ENCODE assay signal across 20 cellular contexts in the genomic region with DNA sequence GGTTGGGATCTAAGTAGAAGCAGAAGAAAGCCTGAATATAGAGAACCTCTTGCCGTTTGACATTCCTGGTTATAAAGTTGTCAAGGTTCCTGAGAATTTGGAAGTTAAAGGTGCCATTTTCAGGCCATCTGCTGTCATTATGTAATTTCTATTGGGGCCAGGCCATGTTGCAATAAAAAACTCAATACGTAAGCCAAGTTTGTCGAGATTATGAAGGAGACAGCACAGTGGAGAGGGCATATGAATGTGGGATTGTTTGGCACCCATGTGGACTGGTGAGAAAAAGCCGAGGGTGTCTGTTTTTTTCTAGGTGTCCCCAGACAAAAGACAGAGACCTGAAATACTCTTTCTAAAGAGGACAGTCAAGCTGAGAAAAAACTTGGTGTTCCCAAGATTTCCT. TPM values are rescaled to one million over a fixed set of nuclear protein-coding genes. Genes with fewer than 3 reads are reported as not detected.
DNase-seq lines count a peak whose midpoint lies in the region; ATAC-seq, FAIRE-seq and TF ChIP-seq lines count a peak whose summit lies in the region.
"Had no signal": no experiment of that assay in that cellular context is flagged by ENCODE, and none has a peak within 500 bp of the region (broad histone marks: within the 10 kb centered on the region; RNA-seq: fewer than 3 reads in every experiment).

No MANE protein-coding gene starts in this region.

- no peak for ATAC-seq in HepG2
- ATAC-seq in left lobe of liver: peak; percentile 69

- H3K4me3 ChIP-seq in liver (ENCODE audit: low read depth in 1 of 3, low read length in 3 of 3) (no peak overlapping the region), HepG2 (replicated peaks in 1 of 3; ENCODE audit: insufficient read depth in 1 of 3, low read depth in 2 of 3, low read length in 3 of 3) (no peak overlapping the region)
- H3K4me3 ChIP-seq: BLaER1, GM23248, HAP-1 had no signal

- no peaks in the 10 kb centered on the region for H3K79me2 ChIP-seq in HepG2 (ENCODE audit: insufficient read depth, low read length)

- no TSS peak for BruUV-seq in HepG2 (replicated peaks; lab: Mats Ljungman, UMichigan)

- no peaks in the 10 kb centered on the region for H3K27me3 ChIP-seq in liver (ENCODE audit: control insufficient read depth in 4 of 4, insufficient read depth in 4 of 4, low read length in 3 of 4)
- H3K27me3 ChIP-seq in HepG2 (ENCODE audit: control insufficient read depth in 1 of 2, insufficient read depth in 2 of 2, low read length in 2 of 2): no peaks in the 10 kb centered on the region
- H3K27me3 ChIP-seq: BLaER1 had no signal

- no peak for TF ChIP-seq POLR2A in HepG2 (IDR thresholded peaks at IDR 0.05; ENCODE audit: insufficient read depth in 1 of 2, low read depth in 2 of 2, low read length in 2 of 2)

- intact Hi-C loops in HepG2 (cut with micrococcal nuclease; ENCODE audit: unreplicated experiment): no loop called here

- DNase-seq in HepG2 (ENCODE audit: low spot score): no peak
- no peak for DNase-seq in left lobe of liver (ENCODE audit: low spot score)
- DNase-seq in superior temporal gyrus (ENCODE audit: extremely low spot score): peak; percentile 34
- no peak for DNase-seq in DMS153 (lab: John Stamatoyannopoulos, UW)
- no peak for DNase-seq in RPMI8226
- no peak for DNase-seq in DMS 273 treated with DMSO at 0.1 percent for 48 hours (lab: John Stamatoyannopoulos, UW)
- DNase-seq: 8988T; Calu3; CD4-positive, alpha-beta memory T cell; GDM1; GM23248 had no signal

- CTCF ChIA-PET in HepG2 (lab: Yijun Ruan, JAX; ENCODE audit: low intra/inter-chr PET ratio, low total read pairs): no interaction called here

- H2AFZ ChIP-seq in HepG2 (ENCODE audit: low read length): no peak overlapping the region
- H2AFZ ChIP-seq: GM23248 had no signal

- no peaks in the 10 kb centered on the region for H4K20me1 ChIP-seq in HepG2 (ENCODE audit: insufficient read depth, low read length)
- H4K20me1 ChIP-seq: BLaER1 had no signal

- 43% methylated on average over 4 of the region's 4 CpGs for WGBS in liver
- 15% methylated on average over 4 of the region's 4 CpGs for WGBS in HepG2 (ENCODE audit: low lambda C conversion rate)

- no peak overlapping the region for H3K4me2 ChIP-seq in HepG2 (ENCODE audit: low read depth, low read length)
- H3K4me2 ChIP-seq: BLaER1 had no signal

- H3K36me3 ChIP-seq in liver (ENCODE audit: control insufficient read depth in 4 of 4, insufficient read depth in 3 of 4, low read depth in 1 of 4, low read length in 3 of 4) (no peaks in the 10 kb centered on the region), HepG2 (replicated peaks in 1 of 2; ENCODE audit: control insufficient read depth in 1 of 2, insufficient read depth in 2 of 2, low read length in 2 of 2) (no peaks in the 10 kb centered on the region)
- H3K36me3 ChIP-seq: BLaER1, HAP-1 had no signal

- POLR2A ChIA-PET in HepG2 (lab: Yijun Ruan, JAX): no interaction called here

- H3K27ac ChIP-seq in liver (ENCODE audit: low read depth in 1 of 2, low read length in 2 of 2) (no peak overlapping the region), HepG2 (ENCODE audit: extremely low read length, insufficient read depth, low read length) (no peak overlapping the region)
- H3K27ac ChIP-seq: BLaER1, GM23248 had no signal

- TF ChIP-seq CTCF in liver (IDR thresholded peaks at IDR 0.05; ENCODE audit: low read depth, low read length, missing input control) (no peak), HepG2 (CRISPR knock-in tag; IDR thresholded peaks at IDR 0.05) (no peak)

- TF ChIP-seq EP300 in HepG2 (IDR thresholded peaks at IDR 0.05; ENCODE audit: low read depth in 2 of 2, low read length in 2 of 2): no peak
- TF ChIP-seq EP300 in HepG2 (CRISPR knock-in tag; IDR thresholded peaks at IDR 0.05; ENCODE audit: borderline replicate concordance): no peak

- no peak for FAIRE-seq in HepG2 (lab: Jason Lieb, UNC)
- FAIRE-seq: GM12892, GM18507 had no signal

- H3K4me1 ChIP-seq in liver (ENCODE audit: control insufficient read depth in 4 of 4, insufficient read depth in 4 of 4, low read length in 3 of 4) (peaks cover 0 to 4% (median 1%) of the 10 kb centered on the region in 4 donors), HepG2 (ENCODE audit: insufficient read depth, low read length) (no peaks in the 10 kb centered on the region)
- H3K4me1 ChIP-seq: BLaER1, HAP-1 had no signal

- in situ Hi-C loops in HepG2 (cut with HindIII; ENCODE audit: extremely low pct_ligation_motif_present, low pct_unique_long_range_greater_than_20kb): no loop called here

- H3K9me3 ChIP-seq in liver (ENCODE audit: control insufficient read depth in 4 of 4, low read length in 3 of 4) (no peaks in the 10 kb centered on the region), HepG2 (ENCODE audit: low read length) (no peaks in the 10 kb centered on the region)
- H3K9me3 ChIP-seq: BLaER1, HAP-1 had no signal

- H3K9ac ChIP-seq in liver (ENCODE audit: low read depth in 1 of 2, low read length in 2 of 2): no peak overlapping the region
- no peak overlapping the region for H3K9ac ChIP-seq in HepG2 (ENCODE audit: insufficient read depth, low read depth, low read length)
- H3K9ac ChIP-seq: BLaER1, GM23248 had no signal

- TF ChIP-seq RAD21 in liver (IDR thresholded peaks at IDR 0.05) (peak in 1 of 2 donors; percentile 18), HepG2 (CRISPR knock-in tag; IDR thresholded peaks at IDR 0.05) (no peak)

TF ChIP-seq in liver, 16 proteins besides CTCF, POLR2A, EP300 and RAD21 (continues in another document):
- TF ChIP-seq RXRA (IDR thresholded peaks at IDR 0.05) (no peak), ZBTB33 (IDR thresholded peaks at IDR 0.05) (no peak)

TF ChIP-seq in HepG2, 621 proteins besides CTCF, POLR2A, EP300 and RAD21 (continues in another document):
- no peak for TF ChIP-seq KDM4B (CRISPR knock-in tag; IDR thresholded peaks at IDR 0.05)
- TF ChIP-seq SRSF4 (IDR thresholded peaks at IDR 0.05; ENCODE audit: low read depth, low read length, poor library complexity, severe bottlenecking): no peak
- no peak for TF ChIP-seq ZNF431 (CRISPR knock-in tag; IDR thresholded peaks at IDR 0.05; ENCODE audit: borderline replicate concordance, low read depth)
- no peak for TF ChIP-seq ZNF766 (CRISPR knock-in tag; IDR thresholded peaks at IDR 0.05; ENCODE audit: borderline replicate concordance)
- no peak for TF ChIP-seq ZNF746 (CRISPR knock-in tag; IDR thresholded peaks at IDR 0.05)
- no peak for TF ChIP-seq ZNF639 (CRISPR knock-in tag; conservative IDR thresholded peaks at IDR 0.05)

RNA-seq across cellular contexts. Expression of gene HSD3B1, which starts 18.8 kb away (rescaled TPM):
- total RNA-seq in liver: under 1 TPM in 1 of 2 donors, not detected in 1; 0.67 TPM
- not detected for polyA plus RNA-seq in liver
- total RNA-seq in HepG2 (2016; rRNA removed; fragmentation: Illumina TruSeq; extraction: Trizol): not detected in 2 replicates
- total RNA-seq in HepG2 (2016; cell fraction: cytosol; rRNA removed; fragmentation: Illumina TruSeq; extraction: Trizol; ENCODE audit: low read depth): not detected in 2 replicates
- not detected in 2 replicates for total RNA-seq in HepG2 (2016; cell fraction: insoluble cytoplasmic fraction; rRNA removed; fragmentation: Illumina TruSeq; extraction: Trizol)
- total RNA-seq in HepG2 (2016; cell fraction: membrane; rRNA removed; fragmentation: Illumina TruSeq; extraction: Trizol): not detected in 2 replicates
- total RNA-seq in HepG2 (2016; cell fraction: nucleus; rRNA removed; fragmentation: Illumina TruSeq; extraction: Trizol): not detected in 2 replicates
- polyA plus RNA-seq in HepG2 (2011; rRNA removed): not detected in 2 replicates
- polyA plus RNA-seq in HepG2 (2011; cell fraction: cytosol; rRNA removed): not detected in 2 replicates
- not detected in 2 replicates for polyA plus RNA-seq in HepG2 (2011; cell fraction: nucleus; rRNA removed)
- not detected in 2 replicates for polyA plus RNA-seq in HepG2 (2012)
- not detected in 2 replicates for polyA plus RNA-seq in HepG2 (2016; cell fraction: cytosol; fragmentation: Illumina TruSeq; extraction: Trizol; ENCODE audit: low read depth)
- not detected in 2 replicates for polyA plus RNA-seq in HepG2 (2016; cell fraction: insoluble cytoplasmic fraction; fragmentation: Illumina TruSeq; extraction: Trizol; ENCODE audit: low read depth)
- polyA plus RNA-seq in HepG2 (2016; cell fraction: membrane; fragmentation: Illumina TruSeq; extraction: Trizol; ENCODE audit: low read depth): not detected in 2 replicates
- polyA plus RNA-seq in HepG2 (2016; cell fraction: nucleus; fragmentation: Illumina TruSeq; extraction: Trizol; ENCODE audit: insufficient read depth, low read depth): not detected in 2 replicates
- polyA minus RNA-seq in HepG2 (2011; rRNA and poly(A)+ RNA removed; ENCODE audit: low replicate concordance): not detected in 2 replicates
- polyA minus RNA-seq in HepG2 (2011; cell fraction: cytosol; rRNA and poly(A)+ RNA removed): not detected in 2 replicates
- not detected in 2 replicates for polyA minus RNA-seq in HepG2 (2011; cell fraction: nucleus; rRNA and poly(A)+ RNA removed)
- not detected for total RNA-seq in left lobe of liver
- total RNA-seq: A673; Calu3; CD4-positive, alpha-beta memory T cell; GM23248; H4 had no signal
- polyA plus RNA-seq: AG04450; CD14-positive monocyte; CD4-positive, alpha-beta memory T cell; GM23248 had no signal
